In the genomic region with DNA sequence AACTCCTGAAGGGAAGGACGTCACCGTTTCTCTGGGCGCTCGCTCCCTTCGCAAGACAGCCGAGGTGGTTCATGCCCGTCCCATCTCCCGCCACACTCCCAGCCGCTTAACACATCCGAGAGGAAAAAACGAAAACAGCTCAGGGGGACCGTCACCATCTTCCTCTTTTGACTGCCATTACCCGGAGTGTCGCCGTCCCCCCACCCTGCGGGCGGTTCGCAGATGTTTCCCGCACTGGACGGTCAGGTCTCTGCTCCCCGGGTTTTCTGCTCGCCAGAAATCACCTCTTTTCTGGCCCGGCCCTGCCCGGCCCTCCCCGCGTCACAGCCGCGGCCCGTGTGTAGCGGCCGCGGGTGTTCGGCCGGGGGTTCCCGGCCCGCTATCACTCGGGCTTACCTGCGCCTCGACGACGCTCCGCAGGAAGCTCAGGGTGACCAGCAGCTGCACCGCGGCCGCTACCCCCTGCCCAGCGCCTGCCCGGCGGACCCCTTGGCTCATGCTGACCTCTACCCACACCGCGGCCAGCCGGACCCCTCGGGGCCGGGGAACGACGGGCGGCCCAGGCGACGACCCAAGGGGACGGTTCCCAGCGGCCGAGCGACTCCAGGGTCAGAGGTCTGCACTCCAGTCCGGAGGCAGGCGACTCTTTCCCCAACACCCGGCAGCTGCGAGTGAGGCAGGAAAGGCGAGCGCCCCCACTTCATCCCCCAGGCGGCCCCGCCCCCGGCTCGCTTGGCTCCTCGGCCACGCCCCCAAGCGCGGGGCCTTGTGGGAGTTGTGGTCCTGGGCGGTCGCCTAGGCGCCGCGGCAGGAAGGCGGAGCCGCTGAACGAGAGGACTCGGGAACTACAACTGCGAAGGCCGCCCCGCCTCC, we compare ENCODE assay signal across 1 cellular context.
TF ChIP-seq lines count a peak whose summit lies in the region.

A gene with protein sequence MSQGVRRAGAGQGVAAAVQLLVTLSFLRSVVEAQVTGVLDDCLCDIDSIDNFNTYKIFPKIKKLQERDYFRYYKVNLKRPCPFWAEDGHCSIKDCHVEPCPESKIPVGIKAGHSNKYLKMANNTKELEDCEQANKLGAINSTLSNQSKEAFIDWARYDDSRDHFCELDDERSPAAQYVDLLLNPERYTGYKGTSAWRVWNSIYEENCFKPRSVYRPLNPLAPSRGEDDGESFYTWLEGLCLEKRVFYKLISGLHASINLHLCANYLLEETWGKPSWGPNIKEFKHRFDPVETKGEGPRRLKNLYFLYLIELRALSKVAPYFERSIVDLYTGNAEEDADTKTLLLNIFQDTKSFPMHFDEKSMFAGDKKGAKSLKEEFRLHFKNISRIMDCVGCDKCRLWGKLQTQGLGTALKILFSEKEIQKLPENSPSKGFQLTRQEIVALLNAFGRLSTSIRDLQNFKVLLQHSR (minus strand): TSS at position 673 of the 873 bp plus-strand sequence. CDS start 175 bp downstream, at position 498.

TF ChIP-seq in K562, 482 proteins besides CTCF, POLR2A, EP300 and RAD21 (continued from another document and continues in another):
- peak; percentile 62 to 75; a peak in 3 of 4 replicates for TF ChIP-seq SIX5 (IDR thresholded peaks at IDR 0.05; ENCODE audit: borderline replicate concordance in 1 of 2, insufficient read depth in 1 of 2, low read depth in 1 of 2, low read length in 2 of 2)
- no peak for TF ChIP-seq SMARCC2 (IDR thresholded peaks at IDR 0.05; ENCODE audit: low read depth)
- peak; percentile 89 for TF ChIP-seq ZNF143 (CRISPR knock-in tag; IDR thresholded peaks at IDR 0.05)
- TF ChIP-seq HNRNPH1 (optimal IDR thresholded peaks at IDR 0.05; ENCODE audit: low read depth, low read length) = no peak
- TF ChIP-seq, protein P1, sequence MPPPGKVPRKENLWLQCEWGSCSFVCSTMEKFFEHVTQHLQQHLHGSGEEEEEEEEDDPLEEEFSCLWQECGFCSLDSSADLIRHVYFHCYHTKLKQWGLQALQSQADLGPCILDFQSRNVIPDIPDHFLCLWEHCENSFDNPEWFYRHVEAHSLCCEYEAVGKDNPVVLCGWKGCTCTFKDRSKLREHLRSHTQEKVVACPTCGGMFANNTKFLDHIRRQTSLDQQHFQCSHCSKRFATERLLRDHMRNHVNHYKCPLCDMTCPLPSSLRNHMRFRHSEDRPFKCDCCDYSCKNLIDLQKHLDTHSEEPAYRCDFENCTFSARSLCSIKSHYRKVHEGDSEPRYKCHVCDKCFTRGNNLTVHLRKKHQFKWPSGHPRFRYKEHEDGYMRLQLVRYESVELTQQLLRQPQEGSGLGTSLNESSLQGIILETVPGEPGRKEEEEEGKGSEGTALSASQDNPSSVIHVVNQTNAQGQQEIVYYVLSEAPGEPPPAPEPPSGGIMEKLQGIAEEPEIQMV (tag; conservative IDR thresholded peaks at IDR 0.05; ENCODE audit: low read depth) = peak; percentile 42; the same call in 1 of the 2 replicates
- TF ChIP-seq BRD4 (IDR thresholded peaks at IDR 0.05) = peak; percentile 33; the same call in 1 of the 2 replicates
- no peak for TF ChIP-seq SAFB2 (IDR thresholded peaks at IDR 0.05; ENCODE audit: borderline replicate concordance, low read depth, low read length, severe bottlenecking)
- TF ChIP-seq ESRRB (CRISPR knock-in tag; IDR thresholded peaks at IDR 0.05; ENCODE audit: borderline replicate concordance) = no peak
- TF ChIP-seq FIP1L1 (IDR thresholded peaks at IDR 0.05; ENCODE audit: low read depth, low read length, poor library complexity, severe bottlenecking) = peak; percentile 73
- TF ChIP-seq, protein P2, sequence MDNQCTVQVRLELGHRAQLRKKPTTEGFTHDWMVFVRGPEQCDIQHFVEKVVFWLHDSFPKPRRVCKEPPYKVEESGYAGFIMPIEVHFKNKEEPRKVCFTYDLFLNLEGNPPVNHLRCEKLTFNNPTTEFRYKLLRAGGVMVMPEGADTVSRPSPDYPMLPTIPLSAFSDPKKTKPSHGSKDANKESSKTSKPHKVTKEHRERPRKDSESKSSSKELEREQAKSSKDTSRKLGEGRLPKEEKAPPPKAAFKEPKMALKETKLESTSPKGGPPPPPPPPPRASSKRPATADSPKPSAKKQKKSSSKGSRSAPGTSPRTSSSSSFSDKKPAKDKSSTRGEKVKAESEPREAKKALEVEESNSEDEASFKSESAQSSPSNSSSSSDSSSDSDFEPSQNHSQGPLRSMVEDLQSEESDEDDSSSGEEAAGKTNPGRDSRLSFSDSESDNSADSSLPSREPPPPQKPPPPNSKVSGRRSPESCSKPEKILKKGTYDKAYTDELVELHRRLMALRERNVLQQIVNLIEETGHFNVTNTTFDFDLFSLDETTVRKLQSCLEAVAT (IDR thresholded peaks at IDR 0.05) = peak in 1 of 2 experiments; percentile 33; a peak in 1 of 4 replicates
- no peak for TF ChIP-seq ZKSCAN8 (CRISPR knock-in tag; IDR thresholded peaks at IDR 0.05)
- TF ChIP-seq, protein P3, sequence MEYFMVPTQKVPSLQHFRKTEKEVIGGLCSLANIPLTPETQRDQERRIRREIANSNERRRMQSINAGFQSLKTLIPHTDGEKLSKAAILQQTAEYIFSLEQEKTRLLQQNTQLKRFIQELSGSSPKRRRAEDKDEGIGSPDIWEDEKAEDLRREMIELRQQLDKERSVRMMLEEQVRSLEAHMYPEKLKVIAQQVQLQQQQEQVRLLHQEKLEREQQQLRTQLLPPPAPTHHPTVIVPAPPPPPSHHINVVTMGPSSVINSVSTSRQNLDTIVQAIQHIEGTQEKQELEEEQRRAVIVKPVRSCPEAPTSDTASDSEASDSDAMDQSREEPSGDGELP (CRISPR knock-in tag; IDR thresholded peaks at IDR 0.05; ENCODE audit: borderline replicate concordance) = peak; percentile 87
- no peak for TF ChIP-seq ZNF316 (IDR thresholded peaks at IDR 0.05)
- TF ChIP-seq, protein P4, sequence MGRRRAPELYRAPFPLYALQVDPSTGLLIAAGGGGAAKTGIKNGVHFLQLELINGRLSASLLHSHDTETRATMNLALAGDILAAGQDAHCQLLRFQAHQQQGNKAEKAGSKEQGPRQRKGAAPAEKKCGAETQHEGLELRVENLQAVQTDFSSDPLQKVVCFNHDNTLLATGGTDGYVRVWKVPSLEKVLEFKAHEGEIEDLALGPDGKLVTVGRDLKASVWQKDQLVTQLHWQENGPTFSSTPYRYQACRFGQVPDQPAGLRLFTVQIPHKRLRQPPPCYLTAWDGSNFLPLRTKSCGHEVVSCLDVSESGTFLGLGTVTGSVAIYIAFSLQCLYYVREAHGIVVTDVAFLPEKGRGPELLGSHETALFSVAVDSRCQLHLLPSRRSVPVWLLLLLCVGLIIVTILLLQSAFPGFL (CRISPR knock-in tag; IDR thresholded peaks at IDR 0.05) = no peak
- TF ChIP-seq CC2D1A (IDR thresholded peaks at IDR 0.05) = no peak
- TF ChIP-seq, protein P5, sequence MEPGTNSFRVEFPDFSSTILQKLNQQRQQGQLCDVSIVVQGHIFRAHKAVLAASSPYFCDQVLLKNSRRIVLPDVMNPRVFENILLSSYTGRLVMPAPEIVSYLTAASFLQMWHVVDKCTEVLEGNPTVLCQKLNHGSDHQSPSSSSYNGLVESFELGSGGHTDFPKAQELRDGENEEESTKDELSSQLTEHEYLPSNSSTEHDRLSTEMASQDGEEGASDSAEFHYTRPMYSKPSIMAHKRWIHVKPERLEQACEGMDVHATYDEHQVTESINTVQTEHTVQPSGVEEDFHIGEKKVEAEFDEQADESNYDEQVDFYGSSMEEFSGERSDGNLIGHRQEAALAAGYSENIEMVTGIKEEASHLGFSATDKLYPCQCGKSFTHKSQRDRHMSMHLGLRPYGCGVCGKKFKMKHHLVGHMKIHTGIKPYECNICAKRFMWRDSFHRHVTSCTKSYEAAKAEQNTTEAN (CRISPR knock-in tag; IDR thresholded peaks at IDR 0.05) = 0 out of 2 replicates have a peak, but pooled peaks have one; percentile 22
- no peak for TF ChIP-seq RBBP5 (IDR thresholded peaks at IDR 0.05; ENCODE audit: borderline replicate concordance, insufficient read depth, low read length, poor library complexity, severe bottlenecking)
- peak; percentile 55; the same call in 1 of the 2 replicates for TF ChIP-seq DMBX1 (CRISPR knock-in tag; IDR thresholded peaks at IDR 0.05; ENCODE audit: borderline replicate concordance)
- TF ChIP-seq CBX5 (IDR thresholded peaks at IDR 0.05; ENCODE audit: borderline replicate concordance, low read depth) = 0 out of 2 replicates have a peak, but pooled peaks have one; percentile 11
- TF ChIP-seq, protein P6, sequence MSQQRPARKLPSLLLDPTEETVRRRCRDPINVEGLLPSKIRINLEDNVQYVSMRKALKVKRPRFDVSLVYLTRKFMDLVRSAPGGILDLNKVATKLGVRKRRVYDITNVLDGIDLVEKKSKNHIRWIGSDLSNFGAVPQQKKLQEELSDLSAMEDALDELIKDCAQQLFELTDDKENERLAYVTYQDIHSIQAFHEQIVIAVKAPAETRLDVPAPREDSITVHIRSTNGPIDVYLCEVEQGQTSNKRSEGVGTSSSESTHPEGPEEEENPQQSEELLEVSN (IDR thresholded peaks at IDR 0.05; ENCODE audit: borderline replicate concordance in 1 of 2, extremely low read depth in 1 of 2, insufficient read depth in 1 of 2, insufficient read length in 1 of 2, low read depth in 1 of 2, low read length in 1 of 2, poor library complexity in 1 of 2, severe bottlenecking in 1 of 2) = peak; percentile 10 to 43
- TF ChIP-seq SPI1 (IDR thresholded peaks at IDR 0.05; ENCODE audit: borderline replicate concordance, low read depth, low read length) = no peak
- peak; percentile 43; the same call in 1 of the 2 replicates for TF ChIP-seq JUNB (CRISPR knock-in tag; conservative IDR thresholded peaks at IDR 0.05)
- 0 out of 2 replicates have a peak, but pooled peaks have one; percentile 0 for TF ChIP-seq NFIX (CRISPR knock-in tag; IDR thresholded peaks at IDR 0.05; ENCODE audit: low read depth)
- TF ChIP-seq EGR1 (conservative IDR thresholded peaks at IDR 0.05) = peak; percentile 77
- peak; percentile 79; the same call in 1 of the 2 replicates for TF ChIP-seq KLF13 (tag; IDR thresholded peaks at IDR 0.05; ENCODE audit: borderline replicate concordance, low read depth)
- TF ChIP-seq BRCA1 (IDR thresholded peaks at IDR 0.05) = no peak
- no peak for TF ChIP-seq BRCA1 (CRISPR knock-in tag; IDR thresholded peaks at IDR 0.05)
- TF ChIP-seq KDM2B (CRISPR knock-in tag; IDR thresholded peaks at IDR 0.05) = peak; percentile 89; the same call in 1 of the 2 replicates
- peak; percentile 96 for TF ChIP-seq TBP (optimal IDR thresholded peaks at IDR 0.05; ENCODE audit: low read depth, low read length)
- TF ChIP-seq TEAD1 (CRISPR knock-in tag; IDR thresholded peaks at IDR 0.05) = peak; percentile 30 to 54; a peak in 2 of 4 replicates
- no peak for TF ChIP-seq TRIM24 (IDR thresholded peaks at IDR 0.05)
- TF ChIP-seq, protein P7, sequence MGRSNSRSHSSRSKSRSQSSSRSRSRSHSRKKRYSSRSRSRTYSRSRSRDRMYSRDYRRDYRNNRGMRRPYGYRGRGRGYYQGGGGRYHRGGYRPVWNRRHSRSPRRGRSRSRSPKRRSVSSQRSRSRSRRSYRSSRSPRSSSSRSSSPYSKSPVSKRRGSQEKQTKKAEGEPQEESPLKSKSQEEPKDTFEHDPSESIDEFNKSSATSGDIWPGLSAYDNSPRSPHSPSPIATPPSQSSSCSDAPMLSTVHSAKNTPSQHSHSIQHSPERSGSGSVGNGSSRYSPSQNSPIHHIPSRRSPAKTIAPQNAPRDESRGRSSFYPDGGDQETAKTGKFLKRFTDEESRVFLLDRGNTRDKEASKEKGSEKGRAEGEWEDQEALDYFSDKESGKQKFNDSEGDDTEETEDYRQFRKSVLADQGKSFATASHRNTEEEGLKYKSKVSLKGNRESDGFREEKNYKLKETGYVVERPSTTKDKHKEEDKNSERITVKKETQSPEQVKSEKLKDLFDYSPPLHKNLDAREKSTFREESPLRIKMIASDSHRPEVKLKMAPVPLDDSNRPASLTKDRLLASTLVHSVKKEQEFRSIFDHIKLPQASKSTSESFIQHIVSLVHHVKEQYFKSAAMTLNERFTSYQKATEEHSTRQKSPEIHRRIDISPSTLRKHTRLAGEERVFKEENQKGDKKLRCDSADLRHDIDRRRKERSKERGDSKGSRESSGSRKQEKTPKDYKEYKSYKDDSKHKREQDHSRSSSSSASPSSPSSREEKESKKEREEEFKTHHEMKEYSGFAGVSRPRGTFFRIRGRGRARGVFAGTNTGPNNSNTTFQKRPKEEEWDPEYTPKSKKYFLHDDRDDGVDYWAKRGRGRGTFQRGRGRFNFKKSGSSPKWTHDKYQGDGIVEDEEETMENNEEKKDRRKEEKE (IDR thresholded peaks at IDR 0.05; ENCODE audit: borderline replicate concordance in 1 of 2, control insufficient read depth in 1 of 2, low read depth in 2 of 2, low read length in 1 of 2) = no peak
- TF ChIP-seq MTA3 (IDR thresholded peaks at IDR 0.05; ENCODE audit: borderline replicate concordance) = peak; percentile 36; the same call in 1 of the 2 replicates
- TF ChIP-seq, protein P8, sequence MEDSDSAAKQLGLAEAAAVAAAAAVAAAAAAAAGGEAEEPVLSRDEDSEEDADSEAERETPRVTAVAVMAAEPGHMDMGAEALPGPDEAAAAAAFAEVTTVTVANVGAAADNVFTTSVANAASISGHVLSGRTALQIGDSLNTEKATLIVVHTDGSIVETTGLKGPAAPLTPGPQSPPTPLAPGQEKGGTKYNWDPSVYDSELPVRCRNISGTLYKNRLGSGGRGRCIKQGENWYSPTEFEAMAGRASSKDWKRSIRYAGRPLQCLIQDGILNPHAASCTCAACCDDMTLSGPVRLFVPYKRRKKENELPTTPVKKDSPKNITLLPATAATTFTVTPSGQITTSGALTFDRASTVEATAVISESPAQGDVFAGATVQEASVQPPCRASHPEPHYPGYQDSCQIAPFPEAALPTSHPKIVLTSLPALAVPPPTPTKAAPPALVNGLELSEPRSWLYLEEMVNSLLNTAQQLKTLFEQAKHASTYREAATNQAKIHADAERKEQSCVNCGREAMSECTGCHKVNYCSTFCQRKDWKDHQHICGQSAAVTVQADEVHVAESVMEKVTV (CRISPR knock-in tag; IDR thresholded peaks at IDR 0.05) = no peak
- TF ChIP-seq CTBP1 (IDR thresholded peaks at IDR 0.05; ENCODE audit: borderline replicate concordance) = peak; percentile 29; the same call in 1 of the 2 replicates
- TF ChIP-seq GABPA (tag; conservative IDR thresholded peaks at IDR 0.05; ENCODE audit: low read depth) = peak; percentile 56
- no peak for TF ChIP-seq DDX20 (tag; IDR thresholded peaks at IDR 0.05; ENCODE audit: low read depth)
- TF ChIP-seq, protein P9, sequence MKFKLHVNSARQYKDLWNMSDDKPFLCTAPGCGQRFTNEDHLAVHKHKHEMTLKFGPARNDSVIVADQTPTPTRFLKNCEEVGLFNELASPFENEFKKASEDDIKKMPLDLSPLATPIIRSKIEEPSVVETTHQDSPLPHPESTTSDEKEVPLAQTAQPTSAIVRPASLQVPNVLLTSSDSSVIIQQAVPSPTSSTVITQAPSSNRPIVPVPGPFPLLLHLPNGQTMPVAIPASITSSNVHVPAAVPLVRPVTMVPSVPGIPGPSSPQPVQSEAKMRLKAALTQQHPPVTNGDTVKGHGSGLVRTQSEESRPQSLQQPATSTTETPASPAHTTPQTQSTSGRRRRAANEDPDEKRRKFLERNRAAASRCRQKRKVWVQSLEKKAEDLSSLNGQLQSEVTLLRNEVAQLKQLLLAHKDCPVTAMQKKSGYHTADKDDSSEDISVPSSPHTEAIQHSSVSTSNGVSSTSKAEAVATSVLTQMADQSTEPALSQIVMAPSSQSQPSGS (CRISPR knock-in tag; IDR thresholded peaks at IDR 0.05) = no peak
- peak; percentile 10; the same call in 1 of the 2 replicates for TF ChIP-seq FOSL1 (tag; conservative IDR thresholded peaks at IDR 0.05)
- no peak for TF ChIP-seq NR2C1 (IDR thresholded peaks at IDR 0.05)
- TF ChIP-seq NR2C1 (tag; IDR thresholded peaks at IDR 0.05) = peak; percentile 63; the same call in 1 of the 2 replicates
- peak; percentile 28 for TF ChIP-seq RBM25 (IDR thresholded peaks at IDR 0.05; ENCODE audit: low read depth, low read length, severe bottlenecking)
